ENCODE assay signal across 12 cellular contexts in genomic region chr15:64690578-64691296, GRCh38.
DNase-seq lines count a peak whose midpoint lies in the region; ATAC-seq and TF ChIP-seq lines count a peak whose summit lies in the region.
"Had no signal": no experiment of that assay in that cellular context is flagged by ENCODE, and none has a peak within 500 bp of the region (broad histone marks: within the 10 kb centered on the region; RNA-seq: fewer than 3 reads in every experiment).

No MANE protein-coding gene starts in this region.

- H3K4me3 ChIP-seq in AG04450 (ENCODE audit: low read depth, low read length), result no peak overlapping the region
- H3K4me3 ChIP-seq: SJSA1 had no signal

- no peak for DNase-seq in AG04450 (ENCODE audit: low read depth, low spot score)
- DNase-seq in HT-29 (ENCODE audit: low spot score), result peak; percentile 31
- no peak for DNase-seq in naive thymus-derived CD8-positive, alpha-beta T cell
- no peak for DNase-seq in AG20443 (ENCODE audit: low spot score)
- no peak for DNase-seq in GF-D8 (lab: John Stamatoyannopoulos, UW)
- DNase-seq in NCI-H2081 treated with DMSO at 0.1 percent for 48 hours (lab: John Stamatoyannopoulos, UW), result no peak
- DNase-seq: DMS153, naive B cell, NCI-H1105 treated with DMSO at 0.1 percent for 48 hours had no signal

- POLR2A ChIA-PET in AG04450 (lab: Yijun Ruan, JAX), result no interaction called here
- POLR2A ChIA-PET in naive thymus-derived CD8-positive, alpha-beta T cell (lab: Charles Lee), result interaction anchor here (0.6 kb wide), 1 partner anchor 64 kb away, joined by 3 read pairs; no protein-coding TSS in a partner anchor

- intact Hi-C loops in dendritic cell treated with granulocyte-macrophage colony-stimulating factor and Interleukin-4, amounts not matched to agents 40 ng/mL and 50 ng/mL, for 4 days (cut with micrococcal nuclease), result no loop called here

- H3K27ac Mint-ChIP-seq in dendritic cell treated with granulocyte-macrophage colony-stimulating factor and Interleukin-4, amounts not matched to agents 40 ng/mL and 50 ng/mL, for 4 days, result peak overlapping the region; percentile 91
- H3K27ac Mint-ChIP-seq in naive thymus-derived CD8-positive, alpha-beta T cell, result peak overlapping the region in 8 of 10 donors; percentile 32 to 89 (median 60)

- no peaks in the 10 kb centered on the region for H3K27me3 ChIP-seq in AG04450 (ENCODE audit: control insufficient read depth, insufficient read depth, low read length)
- H3K27me3 ChIP-seq: SJSA1 had no signal

- no peaks in the 10 kb centered on the region for H3K9me3 Mint-ChIP-seq in dendritic cell treated with granulocyte-macrophage colony-stimulating factor and Interleukin-4, amounts not matched to agents 40 ng/mL and 50 ng/mL, for 4 days
- H3K9me3 Mint-ChIP-seq in naive thymus-derived CD8-positive, alpha-beta T cell, result no peaks in the 10 kb centered on the region
- H3K9me3 Mint-ChIP-seq: naive B cell had no signal

- TF ChIP-seq CTCF in AG04450 (IDR thresholded peaks at IDR 0.05; ENCODE audit: low read depth, low read length), result 0 out of 2 replicates have a peak, but pooled peaks have one; percentile 10

- no peaks in the 10 kb centered on the region for H3K27me3 Mint-ChIP-seq in dendritic cell treated with granulocyte-macrophage colony-stimulating factor and Interleukin-4, amounts not matched to agents 40 ng/mL and 50 ng/mL, for 4 days
- H3K27me3 Mint-ChIP-seq in naive thymus-derived CD8-positive, alpha-beta T cell, result peaks cover 0 to 1% (median 0%) of the 10 kb centered on the region in 5 donors
- H3K27me3 Mint-ChIP-seq: naive B cell had no signal

- H3K36me3 Mint-ChIP-seq in dendritic cell treated with granulocyte-macrophage colony-stimulating factor and Interleukin-4, amounts not matched to agents 40 ng/mL and 50 ng/mL, for 4 days (ENCODE audit: low read depth), result peaks cover 88% of the 10 kb centered on the region
- peaks cover 0 to 79% (median 1%) of the 10 kb centered on the region in 3 donors for H3K36me3 Mint-ChIP-seq in naive thymus-derived CD8-positive, alpha-beta T cell

- H3K4me1 Mint-ChIP-seq in dendritic cell treated with granulocyte-macrophage colony-stimulating factor and Interleukin-4, amounts not matched to agents 40 ng/mL and 50 ng/mL, for 4 days (ENCODE audit: low read depth), result peaks cover 59% of the 10 kb centered on the region
- H3K4me1 Mint-ChIP-seq in naive thymus-derived CD8-positive, alpha-beta T cell, result peaks cover 19 to 42% (median 32%) of the 10 kb centered on the region in 4 donors

- H3K27ac ChIP-seq in AG04450 (ENCODE audit: low read depth, low read length), result no peak overlapping the region
- H3K27ac ChIP-seq: SJSA1 had no signal

- no peak overlapping the region for H3K4me3 Mint-ChIP-seq in dendritic cell treated with granulocyte-macrophage colony-stimulating factor and Interleukin-4, amounts not matched to agents 40 ng/mL and 50 ng/mL, for 4 days
- no peak overlapping the region for H3K4me3 Mint-ChIP-seq in naive thymus-derived CD8-positive, alpha-beta T cell

- CTCF ChIA-PET in AG04450 (lab: Charles Lee), result interaction anchor here (0.9 to 10.5 kb wide), 2 partner anchors 39 to 411 kb away, joined by 3 to 201 read pairs; no protein-coding TSS in a partner anchor

- no peaks in the 10 kb centered on the region for H3K9me3 ChIP-seq in AG04450 (ENCODE audit: control insufficient read depth, insufficient read depth, low read length)
- H3K9me3 ChIP-seq: SJSA1 had no signal

- ATAC-seq in naive thymus-derived CD8-positive, alpha-beta T cell, result peak in 1 of 2 donors; percentile 35
- no peak for ATAC-seq in GM18498 (IDR thresholded peaks at IDR 0.05; ENCODE audit: unreplicated experiment)
